Comparison of ENCODE assay signal across 8 cellular contexts in genomic region chr13:46894534-46894906, GRCh38. TPM values are rescaled to one million over a fixed set of nuclear protein-coding genes. Genes with fewer than 3 reads are reported as not detected.
DNase-seq lines count a peak whose midpoint lies in the region; ATAC-seq lines count a peak whose summit lies in the region.

No MANE protein-coding gene starts in this region.

- CTCF ChIA-PET in naive thymus-derived CD4-positive, alpha-beta T cell (lab: Charles Lee) = interaction anchor here (0.7 kb wide), 1 partner anchor 1766 kb away, joined by 3 read pairs; no protein-coding TSS in a partner anchor

- peaks cover 0 to 38% (median 28%) of the 10 kb centered on the region in 7 donors for H3K4me1 Mint-ChIP-seq in naive thymus-derived CD4-positive, alpha-beta T cell

- no peak overlapping the region for H3K4me3 ChIP-seq in BLaER1
- peak overlapping the region; percentile 53 for H3K4me3 ChIP-seq in naive thymus-derived CD4-positive, alpha-beta T cell (ENCODE audit: low read length)

- H3K27me3 ChIP-seq in BLaER1 = no peaks in the 10 kb centered on the region; the same call in 1 of the 2 replicates
- H3K27me3 ChIP-seq in naive thymus-derived CD4-positive, alpha-beta T cell (ENCODE audit: control insufficient read depth in 2 of 2, insufficient read depth in 2 of 2, low read length in 2 of 2) = no peaks in the 10 kb centered on the region

- peak overlapping the region; percentile 63 to 79 (median 76) for H3K4me3 Mint-ChIP-seq in naive thymus-derived CD4-positive, alpha-beta T cell

- H3K27ac ChIP-seq in BLaER1 = no peak overlapping the region
- H3K27ac ChIP-seq in cingulate gyrus (ENCODE audit: low read depth, low read length) = peak overlapping the region; percentile 66
- H3K27ac ChIP-seq in naive thymus-derived CD4-positive, alpha-beta T cell (ENCODE audit: low read depth, low read length) = no peak overlapping the region

- H3K27ac Mint-ChIP-seq in naive thymus-derived CD4-positive, alpha-beta T cell = no peak overlapping the region

- no peaks in the 10 kb centered on the region for H3K36me3 Mint-ChIP-seq in naive thymus-derived CD4-positive, alpha-beta T cell

- intact Hi-C loops in naive thymus-derived CD4-positive, alpha-beta T cell (cut with micrococcal nuclease) = loop anchor here in 1 of 2 donors (5.0 to 10.0 kb wide), 2 partner anchors 878 to 1870 kb away; no protein-coding TSS in a partner anchor

- H3K4me1 ChIP-seq in BLaER1 = peaks cover 27% of the 10 kb centered on the region
- H3K4me1 ChIP-seq in naive thymus-derived CD4-positive, alpha-beta T cell (ENCODE audit: control insufficient read depth in 2 of 2, insufficient read depth in 2 of 2, low read length in 2 of 2) = peaks cover 0 to 4% of the 10 kb centered on the region in 2 donors

- DNase-seq in naive thymus-derived CD4-positive, alpha-beta T cell = no peak
- DNase-seq in stimulated activated naive CD4-positive, alpha-beta T cell treated with Interleukin-2 at 50 U/mL for 16 hours (lab: John Stamatoyannopoulos, UW) = no peak
- no peak for DNase-seq in ureter (ENCODE audit: low spot score)
- DNase-seq in mesenteric fat pad (ENCODE audit: low spot score) = no peak

- H3K9me3 ChIP-seq in BLaER1 = no peaks in the 10 kb centered on the region
- H3K9me3 ChIP-seq in naive thymus-derived CD4-positive, alpha-beta T cell (ENCODE audit: control insufficient read depth in 2 of 3, low read length in 3 of 3) = no peaks in the 10 kb centered on the region

- peak overlapping the region; percentile 63; the same call in 1 of the 2 replicates for H3K4me2 ChIP-seq in BLaER1

- no peaks in the 10 kb centered on the region for H4K20me1 ChIP-seq in BLaER1

- peaks cover 39 to 80% (median 71%) of the 10 kb centered on the region in 5 donors for H3K27me3 Mint-ChIP-seq in naive thymus-derived CD4-positive, alpha-beta T cell

- peak; percentile 21 for ATAC-seq in HG03469 (IDR thresholded peaks at IDR 0.05; ENCODE audit: unreplicated experiment)
- ATAC-seq in naive thymus-derived CD4-positive, alpha-beta T cell = peak; percentile 26
- ATAC-seq in HG03442 (IDR thresholded peaks at IDR 0.05; ENCODE audit: unreplicated experiment) = no peak

- H3K36me3 ChIP-seq in BLaER1 = no peaks in the 10 kb centered on the region
- H3K36me3 ChIP-seq in naive thymus-derived CD4-positive, alpha-beta T cell (ENCODE audit: control insufficient read depth in 2 of 3, insufficient read depth in 3 of 3, low read length in 3 of 3) = no peaks in the 10 kb centered on the region

- H3K9ac ChIP-seq in BLaER1 = no peak overlapping the region

- H3K9me3 Mint-ChIP-seq in naive thymus-derived CD4-positive, alpha-beta T cell = no peaks in the 10 kb centered on the region

- POLR2A ChIA-PET in naive thymus-derived CD4-positive, alpha-beta T cell (lab: Charles Lee) = no interaction called here

RNA-seq across cellular contexts. Expression of gene HTR2A, which starts 2.3 kb away (rescaled TPM):
- total RNA-seq in naive thymus-derived CD4-positive, alpha-beta T cell = not detected
- not detected for polyA plus RNA-seq in naive thymus-derived CD4-positive, alpha-beta T cell
- 0.89 TPM for total RNA-seq in ureter
- 1.4 TPM for total RNA-seq in mesenteric fat pad
